ENCODE assay signal across 25 cellular contexts in genomic region chr6:44373787-44374186, GRCh38. TPM values are rescaled to one million over a fixed set of nuclear protein-coding genes. Genes with fewer than 3 reads are reported as not detected.
DNase-seq lines count a peak whose midpoint lies in the region; ATAC-seq, FAIRE-seq and TF ChIP-seq lines count a peak whose summit lies in the region.
"Had no signal": no experiment of that assay in that cellular context is flagged by ENCODE, and none has a peak within 500 bp of the region (broad histone marks: within the 10 kb centered on the region; RNA-seq: fewer than 3 reads in every experiment).

No MANE protein-coding gene starts in this region.

- intact Hi-C loops in upper lobe of right lung (cut with DNase I) = no loop called here

- H3K27me3 Mint-ChIP-seq in stimulated activated naive CD8-positive, alpha-beta T cell treated with anti-CD3 and anti-CD28 coated beads, Interleukin-15, amount 100 ng/mL, for 72 hours = peaks cover 23% of the 10 kb centered on the region

- DNase-seq in Daoy (ENCODE audit: low read depth) (peak; percentile 21), ELR (ENCODE audit: low read depth) (peak; percentile 59), bronchial epithelial cell (ENCODE audit: low read depth) (peak; percentile 32), foreskin melanocyte (peak; percentile 20), MV-4-11 (lab: John Stamatoyannopoulos, UW) (no peak), upper lobe of right lung (no peak)
- DNase-seq in stimulated activated naive CD8-positive, alpha-beta T cell treated with anti-CD3 and anti-CD28 coated beads, Interleukin-15, amount 100 ng/mL, for 72 hours = no peak
- DNase-seq: AML-193; CD4-positive, alpha-beta T cell; DMS79; NCI-H1105; NCI-H1694; NCI-H2029 treated with DMSO at 0.1 percent for 48 hours; NCI-H2171 treated with DMSO at 0.1 percent for 48 hours; NCI-H524; NCI-H774; SJCRH30 had no signal

- H3K9me3 ChIP-seq in upper lobe of right lung = no peaks in the 10 kb centered on the region
- H3K9me3 ChIP-seq: A549, SJCRH30 had no signal

- H3K4me3 ChIP-seq in bronchial epithelial cell (ENCODE audit: low read depth, low read length) (no peak overlapping the region), upper lobe of right lung (no peak overlapping the region)
- H3K4me3 ChIP-seq: A549; BLaER1 treated with 17β-estradiol and CSF1 and Interleukin-3, amounts not matched to agents 10 nM and 100 nM; SJCRH30 had no signal

- TF ChIP-seq CTCF in bronchial epithelial cell (IDR thresholded peaks at IDR 0.05; ENCODE audit: insufficient read depth, low read length, severe bottlenecking) (no peak), upper lobe of right lung (IDR thresholded peaks at IDR 0.05) (no peak)

- H3K27ac Mint-ChIP-seq in stimulated activated naive CD8-positive, alpha-beta T cell treated with anti-CD3 and anti-CD28 coated beads, Interleukin-15, amount 100 ng/mL, for 72 hours = no peak overlapping the region
- H3K27ac Mint-ChIP-seq: CD4-positive, alpha-beta T cell had no signal

- ATAC-seq in upper lobe of right lung = no peak
- no peak for ATAC-seq in stimulated activated naive CD8-positive, alpha-beta T cell treated with anti-CD3 and anti-CD28 coated beads, Interleukin-15, amount 100 ng/mL, for 72 hours
- ATAC-seq: A549, HCT116, Right ventricle myocardium inferior, SK-N-SH treated with all-trans-retinoic acid at 6 μM for 48 hours had no signal

- H3K4me3 Mint-ChIP-seq in stimulated activated naive CD8-positive, alpha-beta T cell treated with anti-CD3 and anti-CD28 coated beads, Interleukin-15, amount 100 ng/mL, for 72 hours = no peak overlapping the region
- H3K4me3 Mint-ChIP-seq: CD4-positive, alpha-beta T cell had no signal

- H3K27ac ChIP-seq in upper lobe of right lung = no peak overlapping the region
- H3K27ac ChIP-seq: A549, SJCRH30 had no signal

- H3K36me3 ChIP-seq in bronchial epithelial cell (ENCODE audit: control insufficient read depth, insufficient read depth, low read length) (no peaks in the 10 kb centered on the region), upper lobe of right lung (no peaks in the 10 kb centered on the region)
- H3K36me3 ChIP-seq: BLaER1 treated with 17β-estradiol and CSF1 and Interleukin-3, amounts not matched to agents 10 nM and 100 nM; SJCRH30 had no signal

- no peaks in the 10 kb centered on the region for H3K9me3 Mint-ChIP-seq in stimulated activated naive CD8-positive, alpha-beta T cell treated with anti-CD3 and anti-CD28 coated beads, Interleukin-15, amount 100 ng/mL, for 72 hours
- H3K9me3 Mint-ChIP-seq: CD4-positive, alpha-beta T cell had no signal

- no peaks in the 10 kb centered on the region for H3K4me1 Mint-ChIP-seq in stimulated activated naive CD8-positive, alpha-beta T cell treated with anti-CD3 and anti-CD28 coated beads, Interleukin-15, amount 100 ng/mL, for 72 hours

- no peaks in the 10 kb centered on the region for H3K27me3 ChIP-seq in bronchial epithelial cell (ENCODE audit: control insufficient read depth, insufficient read depth, low read length)
- no peaks in the 10 kb centered on the region for H3K27me3 ChIP-seq in upper lobe of right lung
- H3K27me3 ChIP-seq: BLaER1 treated with 17β-estradiol and CSF1 and Interleukin-3, amounts not matched to agents 10 nM and 100 nM; SJCRH30 had no signal

- no peak for FAIRE-seq in bronchial epithelial cell (lab: Jason Lieb, UNC)
- FAIRE-seq: A549, D721Med, GM18507 had no signal

- H3K4me1 ChIP-seq in upper lobe of right lung = no peaks in the 10 kb centered on the region
- H3K4me1 ChIP-seq: A549, SJCRH30 had no signal

RNA-seq across cellular contexts. Expression of gene CDC5L, which starts 13.7 kb away (rescaled TPM):
- 50.2 and 57.8 TPM in 2 replicates for total RNA-seq in Daoy (2014; rRNA removed; shearing (Covaris generic))
- total RNA-seq in bronchial epithelial cell (16.8 and 18.9 TPM in 2 replicates), upper lobe of right lung (17.8 TPM)

RNA-seq across cellular contexts. Expression of gene SPATS1, which starts 31.3 kb away (rescaled TPM):
- not detected in 2 replicates for total RNA-seq in Daoy (2014; rRNA removed; shearing (Covaris generic))
- total RNA-seq in bronchial epithelial cell (not detected in 2 replicates), upper lobe of right lung (not detected)
- total RNA-seq: CD4-positive, alpha-beta T cell; H4; Right ventricle myocardium inferior; SJCRH30 had no signal

Comparison
In these comparisons a context has a peak if more than half of its experiments do, and no peak if none do; other contexts are left out.
1. DNase-seq: peak in Daoy (single experiment), ELR (single experiment), bronchial epithelial cell (single experiment) and foreskin melanocyte (single experiment); none in MV-4-11 (single experiment), upper lobe of right lung (single experiment) and stimulated activated naive CD8-positive, alpha-beta T cell treated with anti-CD3 and anti-CD28 coated beads, Interleukin-15, amount 100 ng/mL, for 72 hours (0 of 2).